Comparison of ENCODE assay signal across 8 cellular contexts in the genomic region with DNA sequence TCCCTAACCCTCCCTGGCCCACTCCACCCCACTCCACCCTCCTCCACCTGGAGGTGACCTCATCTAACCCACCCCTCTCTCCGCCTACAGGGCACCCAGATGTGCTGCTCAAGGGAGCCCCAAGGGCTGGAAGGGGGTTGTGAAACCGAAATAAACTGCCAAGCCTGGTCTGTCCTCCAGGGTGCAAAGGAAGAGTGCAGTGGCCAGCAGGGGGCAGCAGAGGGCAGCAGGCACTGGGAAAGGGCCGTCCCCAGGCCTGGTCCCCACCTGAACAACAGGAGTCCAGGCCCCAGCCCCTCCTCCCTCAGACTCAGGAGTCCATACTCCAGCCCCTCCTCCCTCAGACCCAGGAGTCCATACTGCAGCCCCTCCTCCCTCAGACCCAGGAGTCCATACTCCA. TPM values are rescaled to one million over a fixed set of nuclear protein-coding genes. Genes with fewer than 3 reads are reported as not detected.
DNase-seq lines count a peak whose midpoint lies in the region; ATAC-seq, FAIRE-seq and TF ChIP-seq lines count a peak whose summit lies in the region.

No MANE protein-coding gene starts in this region.

- no peaks in the 10 kb centered on the region for H3K9me3 Mint-ChIP-seq in activated T-helper 17 cell treated with anti-CD3 and anti-CD28 coated beads, Interleukin-2, amount 50 U/mL, for 72 hours

- no peaks in the 10 kb centered on the region for H3K27me3 Mint-ChIP-seq in activated T-helper 17 cell treated with anti-CD3 and anti-CD28 coated beads, Interleukin-2, amount 50 U/mL, for 72 hours

- TF ChIP-seq EP300 in tibial nerve (IDR thresholded peaks at IDR 0.05) = no peak

- H4K20me1 ChIP-seq in Karpas-422 (ENCODE audit: insufficient read depth, low read depth, low read length) (no peaks in the 10 kb centered on the region), osteoblast (ENCODE audit: insufficient read depth, low read length) (no peaks in the 10 kb centered on the region)

- TF ChIP-seq POLR2A in tibial nerve (IDR thresholded peaks at IDR 0.05) = no peak

- no peaks in the 10 kb centered on the region for H3K79me2 ChIP-seq in Karpas-422 (ENCODE audit: low read length)
- H3K79me2 ChIP-seq in osteoblast (ENCODE audit: insufficient read depth, low read length) = no peaks in the 10 kb centered on the region

- peak; percentile 94 for ATAC-seq in activated T-helper 17 cell treated with anti-CD3 and anti-CD28 coated beads, Interleukin-2, amount 50 U/mL, for 72 hours (replicated peaks)

- H3K27ac Mint-ChIP-seq in activated T-helper 17 cell treated with anti-CD3 and anti-CD28 coated beads, Interleukin-2, amount 50 U/mL, for 72 hours = no peak overlapping the region

- DNase-seq in AG20443 (ENCODE audit: low spot score) = peak; percentile 93
- DNase-seq in GM19239 (ENCODE audit: insufficient read length, low spot score) = peak; percentile 96
- DNase-seq in Karpas-422 = peak; percentile 91
- peak; percentile 87 for DNase-seq in RPMI8226
- DNase-seq in fibroblast of villous mesenchyme (ENCODE audit: low read depth) = peak; percentile 79
- peak; percentile 98 for DNase-seq in osteoblast (ENCODE audit: insufficient read length, low spot score, missing footprints)
- peak; percentile 75 to 86 for DNase-seq in tibial nerve (ENCODE audit: low spot score in 2 of 2)

- H2AFZ ChIP-seq in Karpas-422 (ENCODE audit: low read length) (no peak overlapping the region), osteoblast (ENCODE audit: low read length) (no peak overlapping the region)

- 0 to 3% methylated on average over 2 to 3 of the region's 3 CpGs for WGBS in tibial nerve, 2 donors

- TF ChIP-seq CTCF in fibroblast of villous mesenchyme (IDR thresholded peaks at IDR 0.05; ENCODE audit: insufficient read depth, low read depth, low read length) (peak; percentile 95), osteoblast (IDR thresholded peaks at IDR 0.05; ENCODE audit: extremely low read depth, low read depth, low read length) (peak; percentile 85), tibial nerve (IDR thresholded peaks at IDR 0.05) (peak; percentile 92 to 96 (median 94))

- H3K9me3 ChIP-seq in Karpas-422 (ENCODE audit: low read length) (no peaks in the 10 kb centered on the region), osteoblast (ENCODE audit: low read depth, low read length) (no peaks in the 10 kb centered on the region), tibial nerve (peaks cover 0 to 6% (median 0%) of the 10 kb centered on the region in 4 donors)

- no peaks in the 10 kb centered on the region for H3K36me3 Mint-ChIP-seq in activated T-helper 17 cell treated with anti-CD3 and anti-CD28 coated beads, Interleukin-2, amount 50 U/mL, for 72 hours (ENCODE audit: low read depth)

- H3K4me3 Mint-ChIP-seq in activated T-helper 17 cell treated with anti-CD3 and anti-CD28 coated beads, Interleukin-2, amount 50 U/mL, for 72 hours = no peak overlapping the region

- H3K27me3 ChIP-seq in Karpas-422 (ENCODE audit: low read length) = no peaks in the 10 kb centered on the region
- H3K27me3 ChIP-seq in osteoblast (ENCODE audit: insufficient read depth, low read length) = no peaks in the 10 kb centered on the region
- H3K27me3 ChIP-seq in tibial nerve = no peaks in the 10 kb centered on the region

- no peak overlapping the region for H3K4me3 ChIP-seq in Karpas-422 (ENCODE audit: low read length)
- no peak overlapping the region for H3K4me3 ChIP-seq in fibroblast of villous mesenchyme (ENCODE audit: low read depth, low read length)
- no peak overlapping the region for H3K4me3 ChIP-seq in osteoblast (ENCODE audit: insufficient read depth, low read length)
- no peak overlapping the region for H3K4me3 ChIP-seq in tibial nerve

- H3K4me1 ChIP-seq in Karpas-422 (ENCODE audit: low read length) (no peaks in the 10 kb centered on the region), osteoblast (ENCODE audit: insufficient read depth, low read length) (no peaks in the 10 kb centered on the region), tibial nerve (peaks cover 0 to 18% (median 0%) of the 10 kb centered on the region in 4 donors)

- no peak overlapping the region for H3K27ac ChIP-seq in Karpas-422 (ENCODE audit: low read length)
- H3K27ac ChIP-seq in osteoblast (ENCODE audit: low read depth, low read length) = no peak overlapping the region
- peak overlapping the region in 1 of 4 donors; percentile 29 for H3K27ac ChIP-seq in tibial nerve

- peaks cover 5% of the 10 kb centered on the region for H3K4me1 Mint-ChIP-seq in activated T-helper 17 cell treated with anti-CD3 and anti-CD28 coated beads, Interleukin-2, amount 50 U/mL, for 72 hours

- no peaks in the 10 kb centered on the region for H3K36me3 ChIP-seq in Karpas-422 (ENCODE audit: insufficient read depth, low read length)
- H3K36me3 ChIP-seq in osteoblast (ENCODE audit: insufficient read depth, low read length) = no peaks in the 10 kb centered on the region
- no peaks in the 10 kb centered on the region for H3K36me3 ChIP-seq in tibial nerve

- H3K4me2 ChIP-seq in Karpas-422 (ENCODE audit: low read depth, low read length, poor library complexity, severe bottlenecking) (no peak overlapping the region), osteoblast (ENCODE audit: insufficient read depth, low read length) (no peak overlapping the region)

- H3K9me2 ChIP-seq in Karpas-422 (replicated peaks; ENCODE audit: insufficient read depth, low read length) = no peaks in the 10 kb centered on the region

- FAIRE-seq in GM19239 (lab: Jason Lieb, UNC) = peak; percentile 84

- H3K9ac ChIP-seq in Karpas-422 (ENCODE audit: low read length) = no peak overlapping the region

RNA-seq across cellular contexts. Expression of gene BCAM, which starts 8.4 kb away (rescaled TPM):
- not detected in 2 replicates for total RNA-seq in Karpas-422 (2014; rRNA removed; shearing (Covaris generic); ENCODE audit: low replicate concordance)
- not detected for total RNA-seq in activated T-helper 17 cell treated with anti-CD3 and anti-CD28 coated beads, Interleukin-2, amount 50 U/mL, for 72 hours
- total RNA-seq in fibroblast of villous mesenchyme (10.3 and 15.1 TPM in 2 replicates), osteoblast (4.3 and 4.4 TPM in 2 replicates), tibial nerve (100 to 1,000 TPM in 1 of 4 donors, 10 to 100 TPM in 3; 83.5 to 139 (median 90.9) TPM)

RNA-seq across cellular contexts. Expression of gene CBLC, which starts 22.8 kb away (rescaled TPM):
- not detected in 2 replicates for total RNA-seq in Karpas-422 (2014; rRNA removed; shearing (Covaris generic); ENCODE audit: low replicate concordance)
- not detected for total RNA-seq in activated T-helper 17 cell treated with anti-CD3 and anti-CD28 coated beads, Interleukin-2, amount 50 U/mL, for 72 hours
- under 0.01 TPM in 2 replicates for total RNA-seq in fibroblast of villous mesenchyme
- total RNA-seq in osteoblast = not detected in 2 replicates
- not detected for total RNA-seq in tibial nerve

RNA-seq across cellular contexts. Expression of gene NECTIN2, which starts 45.6 kb away (rescaled TPM):
- total RNA-seq in Karpas-422 (2014; rRNA removed; shearing (Covaris generic); ENCODE audit: low replicate concordance) = 2.0 TPM in 1 of 2 replicates, not detected in the other
- under 1 TPM; 0.45 to 0.64 TPM for total RNA-seq in activated T-helper 17 cell treated with anti-CD3 and anti-CD28 coated beads, Interleukin-2, amount 50 U/mL, for 72 hours
- total RNA-seq in fibroblast of villous mesenchyme = 133 and 134 TPM in 2 replicates
- 38.9 and 46.0 TPM in 2 replicates for total RNA-seq in osteoblast
- 100 to 1,000 TPM in 1 of 4 donors, 10 to 100 TPM in 3; 63.2 to 126 (median 90.4) TPM for total RNA-seq in tibial nerve

RNA-seq across cellular contexts. Expression of gene BCL3, which starts 52.0 kb away (rescaled TPM):
- 0.54 TPM in 1 of 2 replicates, not detected in the other for total RNA-seq in Karpas-422 (2014; rRNA removed; shearing (Covaris generic); ENCODE audit: low replicate concordance)
- 10 to 100 TPM; 79.0 to 86.3 TPM for total RNA-seq in activated T-helper 17 cell treated with anti-CD3 and anti-CD28 coated beads, Interleukin-2, amount 50 U/mL, for 72 hours
- total RNA-seq in fibroblast of villous mesenchyme (8.6 and 10.0 TPM in 2 replicates), osteoblast (6.5 and 7.2 TPM in 2 replicates), tibial nerve (10 to 100 TPM; 10.3 to 37.8 (median 18.0) TPM)

Comparison
In these comparisons a context has a peak if more than half of its experiments do, and no peak if none do; other contexts are left out.
1. RNA of gene NECTIN2, which starts 45.6 kb away (total RNA-seq): 133 to 134 TPM in fibroblast of villous mesenchyme, 63.2 to 126 TPM in tibial nerve and 38.9 to 46.0 TPM in osteoblast; 2.0 TPM in Karpas-422 and 0.45 to 0.64 TPM in activated T-helper 17 cell treated with anti-CD3 and anti-CD28 coated beads, Interleukin-2, amount 50 U/mL, for 72 hours; every median in the first group is over 10 times any median in the second.
2. Peak in every context shown above with its lines, with median percentiles within 50 percentile points of each other: DNase-seq and CTCF ChIP-seq.